In genomic region chr11:28107331-28107725, GRCh38 we compare ENCODE assay signal across 8 cellular contexts. TPM values are rescaled to one million over a fixed set of nuclear protein-coding genes. Genes with fewer than 3 reads are reported as not detected.
DNase-seq lines count a peak whose midpoint lies in the region; ATAC-seq and TF ChIP-seq lines count a peak whose summit lies in the region.

No MANE protein-coding gene starts in this region.

- H3K4me3 Mint-ChIP-seq in IgD-negative memory B cell (peak overlapping the region; percentile 91 to 99 (median 97)), glutamatergic neuron (ENCODE audit: unreplicated experiment) (peak overlapping the region; percentile 97)

- H3K9me3 ChIP-seq in skeletal muscle satellite cell (replicated peaks; ENCODE audit: low read length), result no peaks in the 10 kb centered on the region

- H3K4me1 ChIP-seq in skeletal muscle satellite cell (ENCODE audit: control insufficient read depth, insufficient read depth, low read length), result peaks cover 43% of the 10 kb centered on the region

- H3K4me2 ChIP-seq in skeletal muscle satellite cell (ENCODE audit: low read length), result peak overlapping the region; percentile 92

- no peaks in the 10 kb centered on the region for H3K27me3 Mint-ChIP-seq in IgD-negative memory B cell
- H3K27me3 Mint-ChIP-seq in glutamatergic neuron (ENCODE audit: unreplicated experiment), result peaks cover 2% of the 10 kb centered on the region

- H3K9me3 Mint-ChIP-seq in IgD-negative memory B cell (no peaks in the 10 kb centered on the region), glutamatergic neuron (ENCODE audit: unreplicated experiment) (no peaks in the 10 kb centered on the region)

- no peak for TF ChIP-seq CTCF in 22Rv1 (IDR thresholded peaks at IDR 0.05)
- TF ChIP-seq CTCF in GM12865 (IDR thresholded peaks at IDR 0.05; ENCODE audit: insufficient read depth, low read depth, low read length, missing control alignments), result no peak
- TF ChIP-seq CTCF in glutamatergic neuron (IDR thresholded peaks at IDR 0.05; ENCODE audit: partially characterized antibody, unreplicated experiment), result no peak

- no peak for ATAC-seq in GM21381 (IDR thresholded peaks at IDR 0.05; ENCODE audit: unreplicated experiment)

- DNase-seq in GM12865 (ENCODE audit: low read depth), result peak; percentile 44
- DNase-seq in activated CD4-positive, alpha-beta T cell treated with anti-CD3 and anti-CD28 coated beads, Interleukin-2, amount 50 U/mL, for 1 hour, result peak; percentile 1
- no peak for DNase-seq in glutamatergic neuron
- DNase-seq in SHP77 treated with DMSO at 0.1 percent for 48 hours (lab: John Stamatoyannopoulos, UW), result no peak

- H3K36me3 Mint-ChIP-seq in IgD-negative memory B cell (no peaks in the 10 kb centered on the region), glutamatergic neuron (ENCODE audit: unreplicated experiment) (no peaks in the 10 kb centered on the region)

- H3K27ac ChIP-seq in 22Rv1, result peak overlapping the region; percentile 80

- no peaks in the 10 kb centered on the region for H3K36me3 ChIP-seq in skeletal muscle satellite cell (ENCODE audit: insufficient read depth, low read length)

- peak overlapping the region; percentile 91 for H3K9ac ChIP-seq in skeletal muscle satellite cell (ENCODE audit: low read depth, low read length)

- H3K27ac Mint-ChIP-seq in IgD-negative memory B cell, result peak overlapping the region; percentile 94 to 99 (median 99)
- no peak overlapping the region for H3K27ac Mint-ChIP-seq in glutamatergic neuron (ENCODE audit: unreplicated experiment)

- H3K4me1 Mint-ChIP-seq in IgD-negative memory B cell (peaks cover 40 to 50% (median 47%) of the 10 kb centered on the region in 3 donors), glutamatergic neuron (ENCODE audit: low read depth, unreplicated experiment) (peaks cover 12% of the 10 kb centered on the region)

- H3K4me3 ChIP-seq in GM12865 (ENCODE audit: low read depth, low read length), result peak overlapping the region; percentile 82
- H3K4me3 ChIP-seq in skeletal muscle satellite cell (ENCODE audit: low read length), result peak overlapping the region; percentile 85

- H3K27me3 ChIP-seq in skeletal muscle satellite cell (ENCODE audit: control insufficient read depth, insufficient read depth, low read length), result no peaks in the 10 kb centered on the region

RNA-seq across cellular contexts. Expression of gene KIF18A, which starts 0.6 kb away (rescaled TPM):
- polyA plus RNA-seq in IgD-negative memory B cell, result 1.4 TPM
- 2.6 TPM for total RNA-seq in glutamatergic neuron (ENCODE audit: unreplicated experiment)
- total RNA-seq in skeletal muscle satellite cell (2012; rRNA removed), result 10.6 and 12.2 TPM in 2 replicates

RNA-seq across cellular contexts. Expression of gene METTL15, which starts 0.9 kb away (rescaled TPM):
- 4.8 TPM for polyA plus RNA-seq in IgD-negative memory B cell
- total RNA-seq in glutamatergic neuron (ENCODE audit: unreplicated experiment), result 8.2 TPM
- total RNA-seq in skeletal muscle satellite cell (2012; rRNA removed), result 11.7 and 15.1 TPM in 2 replicates

Comparison
In these comparisons a context has a peak if more than half of its experiments do, and no peak if none do; other contexts are left out.
1. DNase-seq: peak in GM12865 (single experiment) and activated CD4-positive, alpha-beta T cell treated with anti-CD3 and anti-CD28 coated beads, Interleukin-2, amount 50 U/mL, for 1 hour (single experiment); none in glutamatergic neuron (single experiment) and SHP77 treated with DMSO at 0.1 percent for 48 hours (single experiment).